Comparison of ENCODE assay signal across 10 cellular contexts in the genomic region with DNA sequence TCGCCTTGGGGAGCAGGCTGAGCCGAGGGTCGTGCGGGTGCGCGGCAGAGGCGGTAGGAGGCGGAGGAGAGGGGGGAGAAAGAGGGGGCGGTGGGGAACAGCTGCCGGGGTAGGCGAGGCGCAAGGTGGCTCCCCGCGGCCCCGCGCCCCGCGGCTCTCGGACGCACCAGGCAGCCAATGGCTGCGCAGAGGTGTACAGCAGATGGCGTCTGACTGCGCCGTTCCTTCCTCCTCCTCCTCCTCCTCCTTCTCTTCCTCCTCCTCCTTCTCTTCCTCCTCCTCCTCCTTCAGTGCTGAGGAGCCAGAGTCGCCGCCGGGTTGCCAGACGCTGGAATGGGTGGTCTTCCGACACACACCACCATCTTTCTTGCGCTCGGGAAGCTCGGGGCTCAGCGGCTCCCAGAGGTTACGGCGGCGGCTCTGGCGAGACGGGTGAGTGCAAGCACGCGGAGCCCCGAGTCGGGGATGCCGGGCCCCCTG. TPM values are rescaled to one million over a fixed set of nuclear protein-coding genes. Genes with fewer than 3 reads are reported as not detected.
DNase-seq lines count a peak whose midpoint lies in the region; ATAC-seq lines count a peak whose summit lies in the region.
"Had no signal": no experiment of that assay in that cellular context is flagged by ENCODE, and none has a peak within 500 bp of the region (broad histone marks: within the 10 kb centered on the region; RNA-seq: fewer than 3 reads in every experiment).

A gene with protein sequence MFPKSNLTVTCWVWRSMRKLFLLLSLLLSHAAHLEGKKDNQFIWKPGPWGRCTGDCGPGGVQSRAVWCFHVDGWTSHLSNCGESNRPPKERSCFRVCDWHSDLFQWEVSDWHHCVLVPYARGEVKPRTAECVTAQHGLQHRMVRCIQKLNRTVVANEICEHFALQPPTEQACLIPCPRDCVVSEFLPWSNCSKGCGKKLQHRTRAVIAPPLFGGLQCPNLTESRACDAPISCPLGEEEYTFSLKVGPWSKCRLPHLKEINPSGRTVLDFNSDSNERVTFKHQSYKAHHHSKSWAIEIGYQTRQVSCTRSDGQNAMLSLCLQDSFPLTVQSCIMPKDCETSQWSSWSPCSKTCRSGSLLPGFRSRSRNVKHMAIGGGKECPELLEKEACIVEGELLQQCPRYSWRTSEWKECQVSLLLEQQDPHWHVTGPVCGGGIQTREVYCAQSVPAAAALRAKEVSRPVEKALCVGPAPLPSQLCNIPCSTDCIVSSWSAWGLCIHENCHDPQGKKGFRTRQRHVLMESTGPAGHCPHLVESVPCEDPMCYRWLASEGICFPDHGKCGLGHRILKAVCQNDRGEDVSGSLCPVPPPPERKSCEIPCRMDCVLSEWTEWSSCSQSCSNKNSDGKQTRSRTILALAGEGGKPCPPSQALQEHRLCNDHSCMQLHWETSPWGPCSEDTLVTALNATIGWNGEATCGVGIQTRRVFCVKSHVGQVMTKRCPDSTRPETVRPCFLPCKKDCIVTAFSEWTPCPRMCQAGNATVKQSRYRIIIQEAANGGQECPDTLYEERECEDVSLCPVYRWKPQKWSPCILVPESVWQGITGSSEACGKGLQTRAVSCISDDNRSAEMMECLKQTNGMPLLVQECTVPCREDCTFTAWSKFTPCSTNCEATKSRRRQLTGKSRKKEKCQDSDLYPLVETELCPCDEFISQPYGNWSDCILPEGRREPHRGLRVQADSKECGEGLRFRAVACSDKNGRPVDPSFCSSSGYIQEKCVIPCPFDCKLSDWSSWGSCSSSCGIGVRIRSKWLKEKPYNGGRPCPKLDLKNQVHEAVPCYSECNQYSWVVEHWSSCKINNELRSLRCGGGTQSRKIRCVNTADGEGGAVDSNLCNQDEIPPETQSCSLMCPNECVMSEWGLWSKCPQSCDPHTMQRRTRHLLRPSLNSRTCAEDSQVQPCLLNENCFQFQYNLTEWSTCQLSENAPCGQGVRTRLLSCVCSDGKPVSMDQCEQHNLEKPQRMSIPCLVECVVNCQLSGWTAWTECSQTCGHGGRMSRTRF (N-terminal part only) (plus strand): TSS at position 290 of the 480 bp plus-strand sequence. CDS start 116,634 bp downstream, outside the sequence.

- no peak within 1 kb of the TSS for H3K27ac Mint-ChIP-seq in activated naive CD8-positive, alpha-beta T cell treated with anti-CD3 and anti-CD28 coated beads for 36 hours
- H3K27ac Mint-ChIP-seq in stimulated activated naive CD8-positive, alpha-beta T cell treated with anti-CD3 and anti-CD28 coated beads, Interleukin-15, amount 100 ng/mL, for 72 hours: peak within 1 kb of the TSS in 1 of 2 donors; percentile 86

- no peaks in the 10 kb centered on the region for H3K9me3 ChIP-seq in effector memory CD4-positive, alpha-beta T cell (ENCODE audit: control insufficient read depth, low read length)

- H3K4me1 Mint-ChIP-seq in activated naive CD8-positive, alpha-beta T cell treated with anti-CD3 and anti-CD28 coated beads for 36 hours: peaks cover 5% of the 10 kb centered on the region
- peaks cover 16% of the 10 kb centered on the region for H3K4me1 Mint-ChIP-seq in stimulated activated naive CD8-positive, alpha-beta T cell treated with anti-CD3 and anti-CD28 coated beads, Interleukin-15, amount 100 ng/mL, for 72 hours

- H3K4me1 ChIP-seq in effector memory CD4-positive, alpha-beta T cell (ENCODE audit: control insufficient read depth, insufficient read depth, low read length, poor library complexity, severe bottlenecking): no peaks in the 10 kb centered on the region

- peaks cover 89% of the 10 kb centered on the region for H3K27me3 Mint-ChIP-seq in activated naive CD8-positive, alpha-beta T cell treated with anti-CD3 and anti-CD28 coated beads for 36 hours
- peaks cover 65% of the 10 kb centered on the region for H3K27me3 Mint-ChIP-seq in stimulated activated naive CD8-positive, alpha-beta T cell treated with anti-CD3 and anti-CD28 coated beads, Interleukin-15, amount 100 ng/mL, for 72 hours

- H3K27me3 ChIP-seq in effector memory CD4-positive, alpha-beta T cell (replicated peaks; ENCODE audit: control insufficient read depth, insufficient read depth, low read length, poor library complexity, severe bottlenecking): peaks cover 6% of the 10 kb centered on the region

- peak within 1 kb of the TSS; percentile 62 for H3K4me3 Mint-ChIP-seq in activated naive CD8-positive, alpha-beta T cell treated with anti-CD3 and anti-CD28 coated beads for 36 hours
- peak within 1 kb of the TSS; percentile 65 to 76 for H3K4me3 Mint-ChIP-seq in stimulated activated naive CD8-positive, alpha-beta T cell treated with anti-CD3 and anti-CD28 coated beads, Interleukin-15, amount 100 ng/mL, for 72 hours

- no peaks in the 10 kb centered on the region for H3K9me3 Mint-ChIP-seq in activated naive CD8-positive, alpha-beta T cell treated with anti-CD3 and anti-CD28 coated beads for 36 hours
- H3K9me3 Mint-ChIP-seq in stimulated activated naive CD8-positive, alpha-beta T cell treated with anti-CD3 and anti-CD28 coated beads, Interleukin-15, amount 100 ng/mL, for 72 hours: no peaks in the 10 kb centered on the region

- DNase-seq in NCI-H524 (lab: John Stamatoyannopoulos, UW): peak; percentile 51 to 73
- no peak for DNase-seq in NCI-H524 treated with DMSO at 0.1 percent for 48 hours (lab: John Stamatoyannopoulos, UW)
- peak; percentile 1 for DNase-seq in activated naive CD8-positive, alpha-beta T cell treated with anti-CD3 and anti-CD28 coated beads for 36 hours
- DNase-seq in iPS-NIHi7 (ENCODE audit: extremely low spot score): peak; percentile 33
- no peak for DNase-seq in stimulated activated naive CD8-positive, alpha-beta T cell treated with anti-CD3 and anti-CD28 coated beads, Interleukin-15, amount 100 ng/mL, for 72 hours
- no peak for DNase-seq in stimulated activated CD4-positive, alpha-beta T cell treated with anti-CD3 and anti-CD28 coated beads, Interleukin-4, amount 100 ng/mL, for 24 hours
- no peak for DNase-seq in effector memory CD4-positive, alpha-beta T cell
- DNase-seq: NK-92 treated with Interleukin-12 subunit alpha and Interleukin-12 subunit beta, amount 100 ng/mL, for 24 hours had no signal

- ATAC-seq in stimulated activated naive CD8-positive, alpha-beta T cell treated with anti-CD3 and anti-CD28 coated beads, Interleukin-15, amount 100 ng/mL, for 72 hours: peak; percentile 53
- ATAC-seq in HG02885 (IDR thresholded peaks at IDR 0.05; ENCODE audit: poor library complexity, unreplicated experiment): no peak

- no peaks in the 10 kb centered on the region for H3K36me3 Mint-ChIP-seq in activated naive CD8-positive, alpha-beta T cell treated with anti-CD3 and anti-CD28 coated beads for 36 hours

- no peak within 1 kb of the TSS for H3K27ac ChIP-seq in effector memory CD4-positive, alpha-beta T cell (ENCODE audit: insufficient read depth, low read length, poor library complexity, severe bottlenecking)

- H3K36me3 ChIP-seq in effector memory CD4-positive, alpha-beta T cell (ENCODE audit: control insufficient read depth, insufficient read depth, low read length): no peaks in the 10 kb centered on the region

- no peak within 1 kb of the TSS for H3K4me3 ChIP-seq in effector memory CD4-positive, alpha-beta T cell (ENCODE audit: insufficient read depth, low read depth, low read length, poor library complexity, severe bottlenecking)

RNA-seq across cellular contexts. Expression of the gene that starts here (rescaled TPM):
- not detected for total RNA-seq in activated naive CD8-positive, alpha-beta T cell treated with anti-CD3 and anti-CD28 coated beads for 36 hours
- total RNA-seq: myocyte had no signal

Comparison
In these comparisons a context has a peak if more than half of its experiments do, and no peak if none do; other contexts are left out.
1. DNase-seq: peak in NCI-H524 (2 of 2) and iPS-NIHi7 (single experiment); none in NCI-H524 treated with DMSO at 0.1 percent for 48 hours (single experiment), stimulated activated naive CD8-positive, alpha-beta T cell treated with anti-CD3 and anti-CD28 coated beads, Interleukin-15, amount 100 ng/mL, for 72 hours (0 of 2), stimulated activated CD4-positive, alpha-beta T cell treated with anti-CD3 and anti-CD28 coated beads, Interleukin-4, amount 100 ng/mL, for 24 hours (single experiment) and effector memory CD4-positive, alpha-beta T cell (0 of 3).
2. Peak in DNase-seq in activated naive CD8-positive, alpha-beta T cell treated with anti-CD3 and anti-CD28 coated beads for 36 hours; RNA of the gene not detected or under 1 TPM.